ENCODE assay signal across 14 cellular contexts in the genomic region with DNA sequence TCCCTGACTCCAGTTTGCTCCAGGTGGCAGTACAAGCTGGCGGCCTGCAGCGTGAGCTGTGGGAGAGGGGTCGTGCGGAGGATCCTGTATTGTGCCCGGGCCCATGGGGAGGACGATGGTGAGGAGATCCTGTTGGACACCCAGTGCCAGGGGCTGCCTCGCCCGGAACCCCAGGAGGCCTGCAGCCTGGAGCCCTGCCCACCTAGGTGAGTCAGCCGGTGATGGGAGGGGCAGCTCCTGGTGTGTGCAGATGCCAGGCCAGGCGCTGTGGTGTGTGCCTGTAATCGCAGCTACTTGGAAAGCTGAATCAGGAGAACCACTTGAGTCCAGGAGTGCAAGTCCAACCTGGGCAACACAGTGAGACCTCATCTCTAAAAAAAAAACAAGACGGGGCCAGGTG. TPM values are rescaled to one million over a fixed set of nuclear protein-coding genes. Genes with fewer than 3 reads are reported as not detected.
DNase-seq lines count a peak whose midpoint lies in the region; ATAC-seq, FAIRE-seq and TF ChIP-seq lines count a peak whose summit lies in the region.
"Had no signal": no experiment of that assay in that cellular context is flagged by ENCODE, and none has a peak within 500 bp of the region (broad histone marks: within the 10 kb centered on the region; RNA-seq: fewer than 3 reads in every experiment).

No MANE protein-coding gene starts in this region.

- no peak overlapping the region for H3K9ac ChIP-seq in keratinocyte (ENCODE audit: control insufficient read depth, extremely low read depth, insufficient read depth, low read length)

- H3K9me3 ChIP-seq in keratinocyte (ENCODE audit: control insufficient read depth, low read depth, low read length): no peaks in the 10 kb centered on the region
- H3K9me3 ChIP-seq: vagina had no signal

- H4K20me1 ChIP-seq in keratinocyte (ENCODE audit: control insufficient read depth, extremely low read depth, insufficient read depth, low read length): no peaks in the 10 kb centered on the region

- no peak overlapping the region for H3K27ac ChIP-seq in keratinocyte (ENCODE audit: control insufficient read depth, insufficient read depth, low read length)
- H3K27ac ChIP-seq: vagina had no signal

- peaks cover 16% of the 10 kb centered on the region for H3K27me3 ChIP-seq in keratinocyte (ENCODE audit: control insufficient read depth, extremely low read depth, insufficient read depth, low read length)
- H3K27me3 ChIP-seq: vagina had no signal

- no peak for ATAC-seq in HG02885 (IDR thresholded peaks at IDR 0.05; ENCODE audit: poor library complexity, unreplicated experiment)
- no peak for ATAC-seq in HG02623 (IDR thresholded peaks at IDR 0.05; ENCODE audit: unreplicated experiment)
- ATAC-seq: activated CD8-positive, alpha-beta T cell treated with anti-CD3 and anti-CD28 coated beads for 36 hours had no signal

- no peak overlapping the region for H3K4me2 ChIP-seq in keratinocyte (ENCODE audit: control insufficient read depth, extremely low read depth, insufficient read depth, low read depth, low read length)

- no peaks in the 10 kb centered on the region for H3K79me2 ChIP-seq in keratinocyte (ENCODE audit: control insufficient read depth, insufficient read depth, low read length)

- FAIRE-seq in RCC 7860 (lab: Jason Lieb, UNC) (no peak), keratinocyte (lab: Jason Lieb, UNC) (peak; percentile 88), urothelium cell line (lab: Jason Lieb, UNC) (peak; percentile 62)

- no peaks in the 10 kb centered on the region for H3K36me3 ChIP-seq in keratinocyte (ENCODE audit: control insufficient read depth in 2 of 2, extremely low read depth in 1 of 2, insufficient read depth in 2 of 2, low read length in 2 of 2)
- H3K36me3 ChIP-seq: vagina had no signal

- no peaks in the 10 kb centered on the region for H3K9me1 ChIP-seq in keratinocyte (ENCODE audit: control insufficient read depth, extremely low read depth, insufficient read depth, low read length)

- DNase-seq in NCI-H345 (lab: John Stamatoyannopoulos, UW): peak; percentile 56
- DNase-seq in NCI-H345 treated with DMSO at 0.1 percent for 48 hours (lab: John Stamatoyannopoulos, UW; ENCODE audit: unreplicated experiment): no peak
- peak; percentile 48 for DNase-seq in RCC 7860 (ENCODE audit: low spot score)
- peak; percentile 36 for DNase-seq in keratinocyte (ENCODE audit: low read depth, low spot score)
- peak; percentile 78 for DNase-seq in urothelium cell line (ENCODE audit: low spot score)
- DNase-seq in G401 (ENCODE audit: low spot score): no peak
- DNase-seq: activated CD8-positive, alpha-beta T cell treated with anti-CD3 and anti-CD28 coated beads for 36 hours; EL; HCEC 1CT; hypothalamus; NCI-H1694 had no signal

- TF ChIP-seq CTCF in keratinocyte (optimal IDR thresholded peaks at IDR 0.05 in 1 of 3, IDR thresholded peaks at IDR 0.05 in 1 of 3, conservative IDR thresholded peaks at IDR 0.05 in 1 of 3; ENCODE audit: extremely low read depth in 1 of 3, insufficient read depth in 2 of 3, low read length in 3 of 3): peak in 1 of 3 experiments; percentile 22

- peaks cover 3% of the 10 kb centered on the region for H3K4me1 ChIP-seq in keratinocyte (ENCODE audit: control insufficient read depth, extremely low read depth, insufficient read depth, low read length)
- H3K4me1 ChIP-seq: vagina had no signal

- no peak overlapping the region for H2AFZ ChIP-seq in keratinocyte (ENCODE audit: control insufficient read depth, low read length)

- in situ Hi-C loops in G401 (cut with HindIII; ENCODE audit: low sequenced_read_pairs): no loop called here

- H3K4me3 ChIP-seq in keratinocyte (ENCODE audit: control insufficient read depth in 2 of 3, extremely low read depth in 1 of 3, insufficient read depth in 2 of 3, low read depth in 1 of 3, low read length in 3 of 3): no peak overlapping the region
- H3K4me3 ChIP-seq: vagina had no signal

- dilution Hi-C loops in keratinocyte (cut with MboI; ENCODE audit: extremely low pct_ligation_motif_present, low sequenced_read_pairs): no loop called here

RNA-seq across cellular contexts. Expression of gene CACFD1, which starts 10.0 kb away (rescaled TPM):
- 2.5 to 6.0 TPM (median 3.4 TPM) in 3 replicates for polyA plus RNA-seq in keratinocyte
- 2.0 TPM for polyA plus RNA-seq in keratinocyte (2011; ENCODE audit: low read depth)
- 2.3 and 3.7 TPM in 2 replicates for polyA plus RNA-seq in keratinocyte (2011; cell fraction: cytosol; rRNA removed)
- polyA plus RNA-seq in keratinocyte (2011; cell fraction: nucleus; rRNA removed): 4.6 and 6.6 TPM in 2 replicates
- polyA plus RNA-seq in keratinocyte (2012; ENCODE audit: low replicate concordance): 4.5 and 4.8 TPM in 2 replicates
- polyA minus RNA-seq in keratinocyte: 3.4 to 13.7 TPM (median 3.4 TPM) in 3 replicates
- polyA minus RNA-seq in keratinocyte (2011; cell fraction: cytosol; rRNA and poly(A)+ RNA removed): 8.1 TPM
- 5.1 and 8.1 TPM in 2 replicates for polyA minus RNA-seq in keratinocyte (2011; cell fraction: nucleus; rRNA and poly(A)+ RNA removed)
- total RNA-seq in G401 (2014; rRNA removed; shearing (Covaris generic)): 23.2 and 26.1 TPM in 2 replicates

RNA-seq across cellular contexts. Expression of gene ADAMTS13, which starts 27.6 kb away (rescaled TPM):
- polyA plus RNA-seq in keratinocyte: 1.1 to 2.9 TPM (median 1.2 TPM) in 3 replicates
- 0.31 TPM for polyA plus RNA-seq in keratinocyte (2011; ENCODE audit: low read depth)
- 0.49 and 1.5 TPM in 2 replicates for polyA plus RNA-seq in keratinocyte (2011; cell fraction: cytosol; rRNA removed)
- polyA plus RNA-seq in keratinocyte (2011; cell fraction: nucleus; rRNA removed): 7.1 and 9.5 TPM in 2 replicates
- polyA plus RNA-seq in keratinocyte (2012; ENCODE audit: low replicate concordance): 1.2 and 2.0 TPM in 2 replicates
- 0.66 to 1.8 TPM (median 0.82 TPM) in 3 replicates for polyA minus RNA-seq in keratinocyte
- polyA minus RNA-seq in keratinocyte (2011; cell fraction: cytosol; rRNA and poly(A)+ RNA removed): 0.96 TPM
- 1.8 and 2.7 TPM in 2 replicates for polyA minus RNA-seq in keratinocyte (2011; cell fraction: nucleus; rRNA and poly(A)+ RNA removed)
- 1.4 and 2.3 TPM in 2 replicates for total RNA-seq in G401 (2014; rRNA removed; shearing (Covaris generic))

RNA-seq across cellular contexts. Expression of gene SLC2A6, which starts 29.1 kb away (rescaled TPM):
- 15.9 to 30.4 TPM (median 28.3 TPM) in 3 replicates for polyA plus RNA-seq in keratinocyte
- 0.37 TPM for polyA plus RNA-seq in keratinocyte (2011; ENCODE audit: low read depth)
- 8.7 and 18.3 TPM in 2 replicates for polyA plus RNA-seq in keratinocyte (2011; cell fraction: cytosol; rRNA removed)
- polyA plus RNA-seq in keratinocyte (2011; cell fraction: nucleus; rRNA removed): 38.1 and 56.6 TPM in 2 replicates
- 1.7 and 36.9 TPM in 2 replicates for polyA plus RNA-seq in keratinocyte (2012; ENCODE audit: low replicate concordance)
- 20.1 to 34.4 TPM (median 21.4 TPM) in 3 replicates for polyA minus RNA-seq in keratinocyte
- 48.9 TPM for polyA minus RNA-seq in keratinocyte (2011; cell fraction: cytosol; rRNA and poly(A)+ RNA removed)
- 57.7 and 76.3 TPM in 2 replicates for polyA minus RNA-seq in keratinocyte (2011; cell fraction: nucleus; rRNA and poly(A)+ RNA removed)
- 5.5 and 6.8 TPM in 2 replicates for total RNA-seq in G401 (2014; rRNA removed; shearing (Covaris generic))

RNA-seq across cellular contexts. Expression of gene REXO4, which starts 31.9 kb away (rescaled TPM):
- polyA plus RNA-seq in keratinocyte: 18.8 to 23.9 TPM (median 21.5 TPM) in 3 replicates
- 15.1 TPM for polyA plus RNA-seq in keratinocyte (2011; ENCODE audit: low read depth)
- polyA plus RNA-seq in keratinocyte (2011; cell fraction: cytosol; rRNA removed): 15.5 and 26.4 TPM in 2 replicates
- 20.1 and 21.4 TPM in 2 replicates for polyA plus RNA-seq in keratinocyte (2011; cell fraction: nucleus; rRNA removed)
- 13.4 and 27.1 TPM in 2 replicates for polyA plus RNA-seq in keratinocyte (2012; ENCODE audit: low replicate concordance)
- 13.0 to 13.8 TPM (median 13.4 TPM) in 3 replicates for polyA minus RNA-seq in keratinocyte
- polyA minus RNA-seq in keratinocyte (2011; cell fraction: cytosol; rRNA and poly(A)+ RNA removed): 27.4 TPM
- polyA minus RNA-seq in keratinocyte (2011; cell fraction: nucleus; rRNA and poly(A)+ RNA removed): 8.5 and 9.0 TPM in 2 replicates
- 25.0 and 38.8 TPM in 2 replicates for total RNA-seq in G401 (2014; rRNA removed; shearing (Covaris generic))

Comparison
In these comparisons a context has a peak if more than half of its experiments do, and no peak if none do; other contexts are left out.
1. DNase-seq: peak in NCI-H345 (single experiment), RCC 7860 (single experiment), keratinocyte (single experiment) and urothelium cell line (single experiment); none in NCI-H345 treated with DMSO at 0.1 percent for 48 hours (single experiment) and G401 (single experiment).